Comparison of ENCODE assay signal across 8 cellular contexts in the genomic region with DNA sequence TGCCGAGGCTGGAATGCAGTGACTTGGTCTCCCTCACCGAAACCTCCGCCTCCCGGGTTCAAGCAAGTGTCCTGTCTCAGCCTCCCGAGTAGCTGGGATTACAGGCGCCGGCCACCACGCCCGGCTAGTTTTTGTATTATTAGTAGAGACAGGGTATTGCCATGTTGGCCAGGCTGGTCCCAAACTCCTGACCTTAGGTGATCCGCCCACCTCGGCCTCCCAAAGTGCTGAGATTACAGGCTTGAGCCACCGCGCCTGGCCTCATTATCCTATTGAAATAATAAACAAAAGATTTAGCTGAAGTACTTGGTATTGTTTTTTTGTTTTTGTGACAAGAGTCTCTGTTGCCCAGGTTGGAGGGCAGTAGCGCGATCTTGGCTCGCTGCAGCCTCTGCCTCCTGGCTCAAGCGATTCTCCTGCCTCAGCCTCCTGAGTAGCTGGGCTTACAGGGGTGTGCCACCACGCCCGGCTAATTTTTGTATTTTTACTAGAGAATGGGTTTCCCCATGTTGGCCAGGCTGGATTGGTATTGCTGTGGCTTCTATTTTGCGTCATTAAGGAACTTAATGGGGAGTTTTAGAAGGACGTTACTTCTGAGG. TPM values are rescaled to one million over a fixed set of nuclear protein-coding genes. Genes with fewer than 3 reads are reported as not detected.
DNase-seq lines count a peak whose midpoint lies in the region; ATAC-seq, FAIRE-seq and TF ChIP-seq lines count a peak whose summit lies in the region.

No MANE protein-coding gene starts in this region.

- peaks cover 37 to 42% of the 10 kb centered on the region in 2 donors for H3K36me3 ChIP-seq in mucosa of rectum (ENCODE audit: control insufficient read depth in 2 of 2, insufficient read depth in 2 of 2, low read length in 2 of 2)

- POLR2A ChIA-PET in A549 (lab: Yijun Ruan, JAX) = no interaction called here
- POLR2A ChIA-PET in MCF 10A (lab: Yijun Ruan, JAX) = interaction anchor here (1.1 to 2.7 kb wide), 7 partner anchors 7 to 201 kb away, joined by 4 to 45 read pairs (median 5); a partner anchor contains a TSS

- no peak for FAIRE-seq in A549 (lab: Jason Lieb, UNC)

- TF ChIP-seq POLR2A in A549 (IDR thresholded peaks at IDR 0.05; ENCODE audit: low read length) = no peak

- no peaks in the 10 kb centered on the region for H3K27me3 Mint-ChIP-seq in MCF 10A (ENCODE audit: insufficient read depth, unreplicated experiment)

- intact Hi-C loops in MCF 10A (cut with micrococcal nuclease) = no loop called here

- TF ChIP-seq EP300 in A549 (IDR thresholded peaks at IDR 0.05) = no peak

- H3K27ac Mint-ChIP-seq in MCF 10A (ENCODE audit: low read depth, unreplicated experiment) = peak overlapping the region; percentile 100

- peaks cover 22% of the 10 kb centered on the region for H3K4me1 Mint-ChIP-seq in MCF 10A (ENCODE audit: insufficient read depth, unreplicated experiment)

- H3K4me1 ChIP-seq in A549 = peaks cover 31% of the 10 kb centered on the region
- H3K4me1 ChIP-seq in mucosa of rectum (ENCODE audit: control insufficient read depth in 2 of 2, insufficient read depth in 2 of 2, low read length in 2 of 2) = peaks cover 19 to 21% of the 10 kb centered on the region in 2 donors

- CTCF ChIA-PET in A549 (lab: Yijun Ruan, JAX) (no interaction called here), MCF 10A (lab: Yijun Ruan, JAX) (no interaction called here)

- H3K9ac ChIP-seq in mucosa of rectum (ENCODE audit: low read depth in 1 of 2, low read length in 2 of 2) = peak overlapping the region; percentile 88 to 99

- H3K36me3 Mint-ChIP-seq in MCF 10A (ENCODE audit: insufficient read depth, unreplicated experiment) = peaks cover 67% of the 10 kb centered on the region

- DNase-seq in A549 (ENCODE audit: low read depth in 1 of 2, low spot score in 1 of 2) (no peak), HT1080 (ENCODE audit: low read depth) (peak; percentile 41), MCF 10A (ENCODE audit: unreplicated experiment) (no peak), NCI-H1436 treated with DMSO at 0.1 percent for 48 hours (lab: John Stamatoyannopoulos, UW) (no peak), globus pallidus (ENCODE audit: low spot score) (no peak)
- no peak for DNase-seq in activated effector memory CD4-positive, alpha-beta T cell treated with anti-CD3 and anti-CD28 coated beads, Interleukin-2, amount 50 U/mL, for 16 hours

- H3K9me3 ChIP-seq in A549 = no peaks in the 10 kb centered on the region
- H3K9me3 ChIP-seq in mucosa of rectum (ENCODE audit: control insufficient read depth in 2 of 2, low read length in 2 of 2) = no peaks in the 10 kb centered on the region

- no TSS peak for BruUV-seq in MCF 10A (replicated peaks; lab: Mats Ljungman, UMichigan)

- 55% methylated on average over 17 of the region's 21 CpGs for WGBS in A549 (ENCODE audit: missing lambda C conversion rate)

- H3K4me2 ChIP-seq in A549 = peak overlapping the region; percentile 84

- no peaks in the 10 kb centered on the region for H3K9me3 Mint-ChIP-seq in MCF 10A (ENCODE audit: unreplicated experiment)

- ATAC-seq in A549 (no peak), GM18868 (IDR thresholded peaks at IDR 0.05; ENCODE audit: unreplicated experiment) (no peak)

- H3K4me3 ChIP-seq in A549 (peak overlapping the region; percentile 86), mucosa of rectum (ENCODE audit: low read length in 2 of 2) (peak overlapping the region; percentile 93 to 100)

- no peak for TF ChIP-seq CTCF in A549 (IDR thresholded peaks at IDR 0.05)
- no peak for TF ChIP-seq CTCF in MCF 10A (IDR thresholded peaks at IDR 0.05; ENCODE audit: unreplicated experiment)

- H3K27ac ChIP-seq in A549 (peak overlapping the region; percentile 88 to 96), mucosa of rectum (ENCODE audit: low read depth in 2 of 2, low read length in 2 of 2) (no peak overlapping the region)

- H3K27me3 ChIP-seq in mucosa of rectum (ENCODE audit: control insufficient read depth in 2 of 2, insufficient read depth in 2 of 2, low read length in 2 of 2) = no peaks in the 10 kb centered on the region

- TF ChIP-seq RAD21 in A549 (conservative IDR thresholded peaks at IDR 0.05 in 1 of 2, IDR thresholded peaks at IDR 0.05 in 1 of 2) = no peak

- peak overlapping the region; percentile 96 for H3K4me3 Mint-ChIP-seq in MCF 10A (ENCODE audit: unreplicated experiment)

TF ChIP-seq in A549, 52 proteins besides CTCF, POLR2A, EP300 and RAD21:
- TF ChIP-seq MAFK (IDR thresholded peaks at IDR 0.05; ENCODE audit: partially characterized antibody) (no peak), HOXB13 (CRISPR knock-in tag; IDR thresholded peaks at IDR 0.05; ENCODE audit: low read depth) (no peak), JUNB (IDR thresholded peaks at IDR 0.05) (no peak), RFX5 (IDR thresholded peaks at IDR 0.05) (no peak), RARB (CRISPR knock-in tag; IDR thresholded peaks at IDR 0.05) (no peak), MAZ (IDR thresholded peaks at IDR 0.05; ENCODE audit: borderline replicate concordance, low read depth, low read length) (no peak)
- TF ChIP-seq, protein P1, sequence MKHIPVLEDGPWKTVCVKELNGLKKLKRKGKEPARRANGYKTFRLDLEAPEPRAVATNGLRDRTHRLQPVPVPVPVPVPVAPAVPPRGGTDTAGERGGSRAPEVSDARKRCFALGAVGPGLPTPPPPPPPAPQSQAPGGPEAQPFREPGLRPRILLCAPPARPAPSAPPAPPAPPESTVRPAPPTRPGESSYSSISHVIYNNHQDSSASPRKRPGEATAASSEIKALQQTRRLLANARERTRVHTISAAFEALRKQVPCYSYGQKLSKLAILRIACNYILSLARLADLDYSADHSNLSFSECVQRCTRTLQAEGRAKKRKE (CRISPR knock-in tag; IDR thresholded peaks at IDR 0.05; ENCODE audit: low read depth) = no peak

RNA-seq across cellular contexts. Expression of a gene that starts 1.5 kb away (rescaled TPM):
- 749 and 930 TPM in 2 replicates for polyA plus RNA-seq in A549 (2011; rRNA removed)
- 392 and 443 TPM in 2 replicates for polyA plus RNA-seq in A549 (2012; cell fraction: cytosol; rRNA removed)
- 70.7 and 150 TPM in 2 replicates for polyA plus RNA-seq in A549 (2012; cell fraction: nucleus; rRNA removed)
- polyA plus RNA-seq in A549 (2017; fragmentation: RNase III; extraction: RNeasy Plus Mini Kit Qiagen cat#74134 plus additional on column Dnase treatment) = 976 to 1,092 TPM (median 1,060 TPM) in 3 replicates
- polyA minus RNA-seq in A549 (2011; rRNA and poly(A)+ RNA removed) = 64.1 and 65.5 TPM in 2 replicates
- total RNA-seq in HT1080 (2014; rRNA removed; shearing (Covaris generic)) = 1,111 and 1,615 TPM in 2 replicates
- 1,847 and 2,021 TPM in 2 replicates for polyA plus RNA-seq in HT1080 (2015; cell fraction: cytosol; rRNA removed)
- 593 and 639 TPM in 2 replicates for polyA plus RNA-seq in HT1080 (2015; cell fraction: nucleus; rRNA removed)
- total RNA-seq in MCF 10A (2022) = 1,642 and 1,967 TPM in 2 replicates

RNA-seq across cellular contexts. Expression of a gene that starts 8.5 kb away (rescaled TPM):
- polyA plus RNA-seq in A549 (2011; rRNA removed) (4.8 and 5.6 TPM in 2 replicates), A549 (2017; fragmentation: RNase III; extraction: RNeasy Plus Mini Kit Qiagen cat#74134 plus additional on column Dnase treatment) (2.2 to 2.4 TPM (median 2.2 TPM) in 3 replicates)
- polyA plus RNA-seq in A549 (2012; cell fraction: cytosol; rRNA removed) = 1.4 TPM in 2 replicates
- polyA plus RNA-seq in A549 (2012; cell fraction: nucleus; rRNA removed) = 1.3 and 2.1 TPM in 2 replicates
- 5.3 and 7.3 TPM in 2 replicates for polyA minus RNA-seq in A549 (2011; rRNA and poly(A)+ RNA removed)
- 2.7 and 3.3 TPM in 2 replicates for total RNA-seq in HT1080 (2014; rRNA removed; shearing (Covaris generic))
- polyA plus RNA-seq in HT1080 (2015; cell fraction: cytosol; rRNA removed) = 4.2 and 5.2 TPM in 2 replicates
- 10.8 and 11.3 TPM in 2 replicates for polyA plus RNA-seq in HT1080 (2015; cell fraction: nucleus; rRNA removed)
- 8.0 and 11.2 TPM in 2 replicates for total RNA-seq in MCF 10A (2022)

Comparison
In these comparisons a context has a peak if more than half of its experiments do, and no peak if none do; other contexts are left out.
1. H3K27ac ChIP-seq: peak in A549 (2 of 2); none in mucosa of rectum (0 of 2).